ENCODE assay signal across 8 cellular contexts in genomic region chr7:12913002-12913401, GRCh38.
"Had no signal": no experiment of that assay in that cellular context is flagged by ENCODE, and none has a peak within 500 bp of the region (broad histone marks: within the 10 kb centered on the region; RNA-seq: fewer than 3 reads in every experiment).

No MANE protein-coding gene starts in this region.

- H3K27ac Mint-ChIP-seq: IgD-negative memory B cell had no signal

- H3K27me3 Mint-ChIP-seq: IgD-negative memory B cell had no signal

- H3K27ac ChIP-seq: HL-60, KMS-11 had no signal

- H3K36me3 Mint-ChIP-seq: IgD-negative memory B cell had no signal

- H3K4me1 Mint-ChIP-seq: IgD-negative memory B cell had no signal

- H3K4me3 Mint-ChIP-seq: IgD-negative memory B cell had no signal

- H3K9ac ChIP-seq: KMS-11 had no signal

- H3K4me2 ChIP-seq: KMS-11 had no signal

- FAIRE-seq: HepG2, HTR-8/SVneo had no signal

- DNase-seq: IMR-90, KBM-7, KG1 had no signal

- ATAC-seq: HepG2 had no signal
